In the genomic region with DNA sequence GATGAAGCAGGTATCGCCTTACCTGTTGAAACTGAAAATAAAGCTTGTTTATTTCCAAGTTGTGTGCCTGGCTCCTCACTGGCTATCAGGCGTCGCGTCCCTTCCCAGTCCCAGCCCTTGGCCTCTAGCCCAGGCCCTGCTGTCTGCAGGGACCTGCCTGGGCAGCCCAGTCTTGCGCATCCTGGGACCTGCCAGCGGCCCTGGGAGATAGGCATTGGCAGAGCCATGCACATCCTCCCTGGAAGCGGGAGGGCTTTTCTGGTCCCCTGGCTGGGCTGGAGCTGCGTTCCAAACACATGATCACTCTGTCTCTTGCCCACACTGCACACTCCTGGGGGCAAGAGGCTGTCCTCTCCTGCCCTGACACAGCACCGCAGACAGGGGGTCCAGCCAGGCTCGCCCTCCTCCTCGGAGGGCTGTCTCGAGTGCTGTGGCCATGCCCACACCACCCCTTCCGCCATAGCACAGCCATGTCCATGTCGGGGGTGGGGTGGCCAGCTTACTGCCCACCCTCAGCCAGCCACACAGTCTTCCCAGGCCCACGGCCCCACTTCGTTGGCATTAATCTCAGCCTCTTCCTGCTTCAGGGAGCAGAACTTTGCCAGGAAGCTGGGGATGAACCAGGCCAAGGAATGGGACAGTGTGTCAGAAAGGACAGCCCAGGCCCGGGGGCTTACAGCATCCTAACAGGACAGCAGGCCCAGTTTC, we compare ENCODE assay signal across 14 cellular contexts. TPM values are rescaled to one million over a fixed set of nuclear protein-coding genes. Genes with fewer than 3 reads are reported as not detected.
"Had no signal": no experiment of that assay in that cellular context is flagged by ENCODE, and none has a peak within 500 bp of the region (broad histone marks: within the 10 kb centered on the region; RNA-seq: fewer than 3 reads in every experiment).

No MANE protein-coding gene starts in this region.

RNA-seq across cellular contexts. Expression of a gene that starts 6.1 kb away (rescaled TPM):
- polyA plus RNA-seq: naive thymus-derived CD4-positive, alpha-beta T cell had no signal

RNA-seq across cellular contexts. Expression of a gene that starts 57.8 kb away (rescaled TPM):
- total RNA-seq: activated CD4-positive, alpha-beta T cell treated with anti-CD3 and anti-CD28 coated beads, Interleukin-2, amount 10 ng/mL, durations not matched to agents 24 days and 14 days; activated CD8-positive, alpha-beta T cell treated with anti-CD3 and anti-CD28 coated beads, Interleukin-2, amount 10 ng/mL, durations not matched to agents 7 days and 5 days; activated naive CD8-positive, alpha-beta T cell treated with anti-CD3 and anti-CD28 coated beads, Interleukin-2, amount 10 ng/mL, durations not matched to agents 7 days and 5 days; activated T-helper 2 cell treated with anti-CD3 and anti-CD28 coated beads, Interferon-gamma antibody, Interleukin-2, Interleukin-4, amounts not matched to agents 10 μg/mL and 5 μg/mL and 100 μg/mL, durations not matched to agents 14 hours and 24 hours and 36 hours; body of pancreas; fibroblast of villous mesenchyme; glomerular endothelial cell; mucosa of gallbladder; naive thymus-derived CD4-positive, alpha-beta T cell; osteoblast; psoas muscle; smooth muscle cell; stomach; temporal lobe had no signal
- polyA plus RNA-seq: naive thymus-derived CD4-positive, alpha-beta T cell had no signal
